Comparison of ENCODE assay signal across 27 cellular contexts in the genomic region with DNA sequence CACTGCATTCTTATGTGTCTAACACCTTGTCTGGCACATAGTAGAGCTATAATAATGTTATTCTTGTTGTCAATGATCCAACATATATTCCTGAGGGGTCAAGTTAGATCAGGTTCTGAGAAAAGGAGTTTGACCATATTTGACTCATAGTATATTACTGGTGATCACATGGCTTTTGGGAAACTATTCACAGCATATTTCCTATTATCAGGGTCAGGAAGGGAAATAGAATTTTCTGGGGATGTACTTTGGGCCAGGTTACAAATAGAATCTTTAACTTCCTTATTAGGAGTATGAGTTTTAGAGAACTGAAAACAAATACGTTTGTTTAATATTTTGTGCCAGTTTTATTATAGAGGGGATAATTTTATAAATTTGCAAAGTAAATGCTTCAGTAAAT. TPM values are rescaled to one million over a fixed set of nuclear protein-coding genes. Genes with fewer than 3 reads are reported as not detected.
"Had no signal": no experiment of that assay in that cellular context is flagged by ENCODE, and none has a peak within 500 bp of the region (broad histone marks: within the 10 kb centered on the region; RNA-seq: fewer than 3 reads in every experiment).

No MANE protein-coding gene starts in this region.

- H3K36me3 Mint-ChIP-seq: activated naive CD4-positive, alpha-beta T cell treated with anti-CD3 and anti-CD28 coated beads, Interleukin-2, amount 10 ng/mL, durations not matched to agents 7 days and 5 days; activated naive CD8-positive, alpha-beta T cell treated with anti-CD3 and anti-CD28 coated beads, Interleukin-2, amount 10 ng/mL, durations not matched to agents 7 days and 5 days; naive thymus-derived CD4-positive, alpha-beta T cell; stimulated activated naive B cell treated with anti-CD40 and anti-IgM and Interleukin-4, amounts not matched to agents 10 μg/mL and 1 μg/mL and 100 μg/mL, for 72 hours had no signal

- H3K4me3 ChIP-seq: left lung, lung, pancreas, right atrium auricular region, skin epidermis, stomach, tibial nerve had no signal

- H3K27me3 ChIP-seq: left lung, pancreas, right atrium auricular region, stomach, tibial nerve had no signal

- H3K27ac ChIP-seq: left lung, pancreas, right atrium auricular region, VCaP had no signal

- H3K9me3 ChIP-seq: left lung, pancreas, right atrium auricular region, stomach, tibial nerve had no signal

- H3K4me1 ChIP-seq: pancreas had no signal

- DNase-seq: activated CD4-positive, alpha-beta T cell treated with anti-CD3 and anti-CD28 coated beads for 48 hours; activated CD4-positive, alpha-beta T cell treated with anti-CD3 and anti-CD28 coated beads, Interleukin-2, amount 50 U/mL, for 48 hours; activated CD8-positive, alpha-beta memory T cell treated with anti-CD3 and anti-CD28 coated beads for 24 hours; activated effector memory CD4-positive, alpha-beta T cell treated with anti-CD3 and anti-CD28 coated beads, Interleukin-2, amount 50 U/mL, for 16 hours; activated naive CD4-positive, alpha-beta T cell treated with anti-CD3 and anti-CD28 coated beads, Interleukin-2, amount 10 ng/mL, durations not matched to agents 7 days and 5 days; activated naive CD8-positive, alpha-beta T cell treated with anti-CD3 and anti-CD28 coated beads, Interleukin-2, amount 10 ng/mL, durations not matched to agents 7 days and 5 days; effector CD8-positive, alpha-beta T cell; left lung; naive thymus-derived CD4-positive, alpha-beta T cell; pancreas; stimulated activated CD4-positive, alpha-beta T cell treated with anti-CD3 and anti-CD28 coated beads, Interleukin-4, amount 100 ng/mL, for 24 hours; stimulated activated CD8-positive, alpha-beta memory T cell treated with anti-CD3 and anti-CD28 coated beads, Interleukin-4, amount 100 ng/mL, for 48 hours; stimulated activated naive B cell treated with anti-CD40 and anti-IgM and Interleukin-4, amounts not matched to agents 10 μg/mL and 1 μg/mL and 100 μg/mL, for 72 hours; stomach had no signal

- ATAC-seq: left lung; naive thymus-derived CD4-positive, alpha-beta T cell; stimulated activated naive B cell treated with anti-CD40 and anti-IgM and Interleukin-4, amounts not matched to agents 10 μg/mL and 1 μg/mL and 100 μg/mL, for 72 hours had no signal

- H3K4me1 Mint-ChIP-seq: activated naive CD4-positive, alpha-beta T cell treated with anti-CD3 and anti-CD28 coated beads, Interleukin-2, amount 10 ng/mL, durations not matched to agents 7 days and 5 days; activated naive CD8-positive, alpha-beta T cell treated with anti-CD3 and anti-CD28 coated beads, Interleukin-2, amount 10 ng/mL, durations not matched to agents 7 days and 5 days had no signal

- H3K27me3 Mint-ChIP-seq: activated naive CD4-positive, alpha-beta T cell treated with anti-CD3 and anti-CD28 coated beads, Interleukin-2, amount 10 ng/mL, durations not matched to agents 7 days and 5 days; central memory CD8-positive, alpha-beta T cell; stimulated activated naive B cell treated with anti-CD40 and anti-IgM and Interleukin-4, amounts not matched to agents 10 μg/mL and 1 μg/mL and 100 μg/mL, for 72 hours had no signal

- H3K27ac Mint-ChIP-seq: activated naive CD4-positive, alpha-beta T cell treated with anti-CD3 and anti-CD28 coated beads, Interleukin-2, amount 10 ng/mL, durations not matched to agents 7 days and 5 days; activated naive CD8-positive, alpha-beta T cell treated with anti-CD3 and anti-CD28 coated beads, Interleukin-2, amount 10 ng/mL, durations not matched to agents 7 days and 5 days; naive thymus-derived CD4-positive, alpha-beta T cell; stimulated activated naive B cell treated with anti-CD40 and anti-IgM and Interleukin-4, amounts not matched to agents 10 μg/mL and 1 μg/mL and 100 μg/mL, for 72 hours had no signal

- H3K9me3 Mint-ChIP-seq: activated naive CD4-positive, alpha-beta T cell treated with anti-CD3 and anti-CD28 coated beads, Interleukin-2, amount 10 ng/mL, durations not matched to agents 7 days and 5 days; activated naive CD8-positive, alpha-beta T cell treated with anti-CD3 and anti-CD28 coated beads, Interleukin-2, amount 10 ng/mL, durations not matched to agents 7 days and 5 days; central memory CD8-positive, alpha-beta T cell; stimulated activated naive B cell treated with anti-CD40 and anti-IgM and Interleukin-4, amounts not matched to agents 10 μg/mL and 1 μg/mL and 100 μg/mL, for 72 hours had no signal

- H3K36me3 ChIP-seq: left lung, pancreas, right atrium auricular region, stomach, tibial nerve had no signal

- H3K4me3 Mint-ChIP-seq: activated naive CD4-positive, alpha-beta T cell treated with anti-CD3 and anti-CD28 coated beads, Interleukin-2, amount 10 ng/mL, durations not matched to agents 7 days and 5 days; activated naive CD8-positive, alpha-beta T cell treated with anti-CD3 and anti-CD28 coated beads, Interleukin-2, amount 10 ng/mL, durations not matched to agents 7 days and 5 days; central memory CD8-positive, alpha-beta T cell; naive thymus-derived CD4-positive, alpha-beta T cell; stimulated activated naive B cell treated with anti-CD40 and anti-IgM and Interleukin-4, amounts not matched to agents 10 μg/mL and 1 μg/mL and 100 μg/mL, for 72 hours had no signal

- FAIRE-seq: astrocyte, colon, endometrium, frontal cortex, islet of Langerhans, pancreas, TTC549 had no signal

RNA-seq across cellular contexts. Expression of a gene that starts 11.6 kb away (rescaled TPM):
- polyA plus RNA-seq: neural cell had no signal
